Comparison of ENCODE assay signal across 8 cellular contexts in the genomic region with DNA sequence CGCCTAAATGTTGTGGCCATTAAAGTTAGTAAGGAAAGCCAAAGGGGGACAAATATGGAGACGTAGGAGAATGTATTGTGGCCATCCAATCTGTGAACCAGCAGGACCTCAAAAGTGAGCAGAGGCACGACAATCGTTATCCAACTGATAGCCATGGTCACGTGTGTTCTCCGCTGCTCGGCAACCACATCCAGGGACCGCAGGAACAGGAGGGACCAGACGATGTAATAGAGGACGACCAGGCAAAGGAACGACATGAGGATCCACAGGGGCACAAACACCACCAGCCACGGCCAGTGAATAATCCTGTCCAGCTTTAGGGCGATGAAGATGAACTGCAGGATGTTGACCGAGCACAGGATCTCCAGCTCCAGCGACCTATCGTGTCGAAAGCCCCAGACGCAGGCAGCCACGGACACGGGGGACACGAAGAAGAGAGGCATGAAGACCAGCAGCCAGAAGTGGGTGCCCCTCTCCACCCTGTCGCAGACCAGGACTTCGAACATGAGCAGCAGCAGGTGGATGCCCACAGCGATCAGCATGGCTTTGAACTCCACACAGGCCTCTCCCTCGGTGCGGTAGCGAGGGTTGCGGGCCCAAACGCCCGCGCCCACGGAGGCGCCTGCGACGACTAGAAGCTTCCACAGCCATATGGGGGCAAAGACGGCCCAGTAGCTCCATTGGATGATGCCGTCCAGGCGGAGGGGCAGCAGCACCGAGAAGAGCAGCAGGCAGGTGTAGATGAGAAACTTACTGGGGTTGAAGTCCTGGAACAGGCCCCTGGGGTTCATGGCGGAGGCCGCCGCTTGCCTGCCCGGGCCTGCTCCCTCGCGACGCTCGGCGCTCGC. TPM values are rescaled to one million over a fixed set of nuclear protein-coding genes. Genes with fewer than 3 reads are reported as not detected.
DNase-seq lines count a peak whose midpoint lies in the region; ATAC-seq, FAIRE-seq and TF ChIP-seq lines count a peak whose summit lies in the region.

No MANE protein-coding gene starts in this region.

- H2BK15ac ChIP-seq in H1 (ENCODE audit: low read length) = no peak overlapping the region

- CTCF ChIA-PET in H1 (lab: Charles Lee; ENCODE audit: partially characterized antibody) = no interaction called here

- no peak overlapping the region for H3K14ac ChIP-seq in H1 (ENCODE audit: insufficient read length)

- POLR2A ChIA-PET in H1 (lab: Charles Lee; ENCODE audit: partially characterized antibody) = interaction anchor here (1.0 to 1.2 kb wide), 3 partner anchors 12 to 25 kb away, joined by 3 read pairs; no protein-coding TSS in a partner anchor

- TF ChIP-seq CTCF in NB4 (IDR thresholded peaks at IDR 0.05; ENCODE audit: low read depth, low read length) (no peak), H1 (IDR thresholded peaks at IDR 0.05; ENCODE audit: control extremely low read depth in 1 of 3, insufficient read depth in 1 of 3, low read depth in 1 of 3, low read length in 3 of 3) (no peak), neural cell (IDR thresholded peaks at IDR 0.05; ENCODE audit: poor library complexity, severe bottlenecking) (no peak)

- H3K79me2 ChIP-seq in H1 (ENCODE audit: control insufficient read depth in 1 of 2, insufficient read depth in 2 of 2, low read length in 2 of 2) (peaks cover 0 to 2% of the 10 kb centered on the region in 2 experiments; a peak in 1 of 4 replicates), neural cell (replicated peaks; ENCODE audit: insufficient read depth, low read length) (no peaks in the 10 kb centered on the region)

- peak overlapping the region; percentile 96 for H3K27ac ChIP-seq in BLaER1
- H3K27ac ChIP-seq in H1 (ENCODE audit: low read depth, low read length) = 0 out of 2 replicates have a peak overlapping the region, but pooled peaks have one; percentile 65
- no peak overlapping the region for H3K27ac ChIP-seq in neural cell (ENCODE audit: low read length)

- TF ChIP-seq EP300 in H1 (IDR thresholded peaks at IDR 0.05; ENCODE audit: borderline replicate concordance in 1 of 2, low read depth in 2 of 2, low read length in 2 of 2) (no peak), neural cell (conservative IDR thresholded peaks at IDR 0.05; ENCODE audit: poor library complexity, severe bottlenecking) (no peak)

- H3K9me3 ChIP-seq in BLaER1 = peaks cover 46% of the 10 kb centered on the region
- H3K9me3 ChIP-seq in H1 (ENCODE audit: insufficient read depth in 2 of 2, low read depth in 1 of 2, low read length in 1 of 2) = peaks cover 7 to 9% of the 10 kb centered on the region in 2 experiments
- no peaks in the 10 kb centered on the region for H3K9me3 ChIP-seq in neural cell (ENCODE audit: low read length)

- H3K27me3 ChIP-seq in BLaER1 (no peaks in the 10 kb centered on the region), H1 (replicated peaks in 1 of 4; ENCODE audit: control insufficient read depth in 3 of 4, extremely low read depth in 1 of 4, insufficient read depth in 3 of 4, low read length in 3 of 4) (peaks cover 13 to 38% (median 29%) of the 10 kb centered on the region in 4 experiments), neural cell (ENCODE audit: insufficient read depth, low read depth, low read length) (no peaks in the 10 kb centered on the region)

- no peaks in the 10 kb centered on the region for H3K9me2 ChIP-seq in neural cell (ENCODE audit: insufficient read depth, low read length)

- FAIRE-seq in H1 (lab: Jason Lieb, UNC) = no peak

- H3K4ac ChIP-seq in H1 (replicated peaks; ENCODE audit: insufficient read length, low read depth, low read length) = no peak overlapping the region

- WGBS in H1 (ENCODE audit: extremely low coverage in 1 of 2, insufficient coverage in 1 of 2, insufficient read length in 1 of 2, insufficient replicate concordance in 2 of 2, low coverage in 1 of 2, low lambda C conversion rate in 2 of 2, missing lambda C conversion rate in 1 of 2), 2 experiments = 90% methylated on average over 39 of the region's 49 CpGs; no CpG with 5 or more reads in 1 of the 2 experiments

- H3K18ac ChIP-seq in H1 (ENCODE audit: extremely low read depth, low read length) = no peak overlapping the region

- H3K56ac ChIP-seq in H1 (replicated peaks; ENCODE audit: insufficient read length, low read depth, low read length) = no peak overlapping the region

- TF ChIP-seq RAD21 in H1 (IDR thresholded peaks at IDR 0.05 in 1 of 2, conservative IDR thresholded peaks at IDR 0.05 in 1 of 2; ENCODE audit: low read depth in 2 of 2, low read length in 2 of 2) (no peak), neural cell (conservative IDR thresholded peaks at IDR 0.05) (no peak)

- H3K23me2 ChIP-seq in H1 (ENCODE audit: low read depth, low read length) = peaks cover 3% of the 10 kb centered on the region; the same call in 1 of the 2 replicates

- H3K9ac ChIP-seq in BLaER1 (peak overlapping the region; percentile 89), H1 (replicated peaks in 1 of 4; ENCODE audit: extremely low read depth in 1 of 4, low read depth in 3 of 4, low read length in 3 of 4) (no peak overlapping the region), neural cell (ENCODE audit: low read length) (peak overlapping the region; percentile 72)

- H2BK5ac ChIP-seq in H1 (ENCODE audit: low read depth, low read length) = no peak overlapping the region

- H3K36me3 ChIP-seq in BLaER1 (peaks cover 50% of the 10 kb centered on the region), H1 (ENCODE audit: control insufficient read depth in 2 of 4, insufficient read depth in 4 of 4, low read length in 3 of 4) (peaks cover 0 to 6% (median 0%) of the 10 kb centered on the region in 4 experiments; a peak in 3 of 8 replicates), neural cell (ENCODE audit: insufficient read depth, low read length) (no peaks in the 10 kb centered on the region)

- H2AFZ ChIP-seq in H1 (ENCODE audit: low read length) (peak overlapping the region; percentile 35; the same call in 1 of the 2 replicates), neural cell (ENCODE audit: low read depth, low read length) (peak overlapping the region; percentile 65)

- H2AK5ac ChIP-seq in H1 (ENCODE audit: low read depth, low read length) = peak overlapping the region; percentile 67; the same call in 1 of the 2 replicates

- ATAC-seq in GM18873 (IDR thresholded peaks at IDR 0.05; ENCODE audit: low FRiP score, unreplicated experiment) (no peak), HG03280 (IDR thresholded peaks at IDR 0.05; ENCODE audit: unreplicated experiment) (no peak)

- H4K91ac ChIP-seq in H1 (replicated peaks; ENCODE audit: insufficient read length, low read length) = no peak overlapping the region

- no peak overlapping the region for H2BK20ac ChIP-seq in H1 (ENCODE audit: low read length)

- H2BK120ac ChIP-seq in H1 (replicated peaks; ENCODE audit: low read depth, low read length) = no peak overlapping the region

- TF ChIP-seq POLR2A in NB4 (IDR thresholded peaks at IDR 0.05; ENCODE audit: extremely low read depth, insufficient read length) = no peak
- no peak for TF ChIP-seq POLR2A in H1 (IDR thresholded peaks at IDR 0.05; ENCODE audit: control extremely low read depth in 1 of 2, low read depth in 2 of 2, low read length in 2 of 2)

- H3K4me3 ChIP-seq in BLaER1 (peak overlapping the region; percentile 77), NB4 (ENCODE audit: low read depth, low read length) (peak overlapping the region; percentile 47), H1 (ENCODE audit: extremely low read depth in 1 of 4, insufficient read depth in 2 of 4, low read depth in 3 of 4, low read length in 4 of 4) (peak overlapping the region; percentile 49 to 78 (median 52); a peak in 5 of 8 replicates), neural cell (ENCODE audit: low read length) (peak overlapping the region; percentile 80)

- peak overlapping the region; percentile 99 for H3K4me2 ChIP-seq in BLaER1
- peak overlapping the region; percentile 67 to 76 for H3K4me2 ChIP-seq in H1 (ENCODE audit: insufficient read depth in 1 of 2, low read depth in 2 of 2, low read length in 2 of 2)
- no peak overlapping the region for H3K4me2 ChIP-seq in neural cell (ENCODE audit: low read length)

- no peak for DNase-seq in NB4 (ENCODE audit: low read depth)
- DNase-seq in H1 (ENCODE audit: low read depth in 1 of 2, low spot score in 2 of 2) = no peak
- no peak for DNase-seq in NCI-H345 treated with DMSO at 0.1 percent for 48 hours (lab: John Stamatoyannopoulos, UW; ENCODE audit: unreplicated experiment)
- no peak for DNase-seq in GM03348 (ENCODE audit: low spot score)

- no peaks in the 10 kb centered on the region for H3K79me1 ChIP-seq in H1 (ENCODE audit: low read depth, low read length)

- H3F3A ChIP-seq in neural cell (ENCODE audit: insufficient read depth, low read length, poor library complexity, severe bottlenecking) = no peaks in the 10 kb centered on the region

- H3K23ac ChIP-seq in H1 (ENCODE audit: insufficient read length) = no peak overlapping the region

- peak overlapping the region; percentile 96 for H4K8ac ChIP-seq in H1 (ENCODE audit: extremely low read depth, insufficient read depth, low read length)

- peaks cover 18% of the 10 kb centered on the region; the same call in 1 of the 2 replicates for H4K20me1 ChIP-seq in BLaER1
- H4K20me1 ChIP-seq in H1 (replicated peaks in 1 of 2; ENCODE audit: control insufficient read depth in 1 of 2, insufficient read depth in 2 of 2, low read length in 2 of 2) = peaks cover 3 to 5% of the 10 kb centered on the region in 2 experiments
- H4K20me1 ChIP-seq in neural cell (ENCODE audit: insufficient read depth) = no peaks in the 10 kb centered on the region

- H3K4me1 ChIP-seq in BLaER1 (peaks cover 60% of the 10 kb centered on the region), H1 (replicated peaks in 1 of 4; ENCODE audit: control insufficient read depth in 3 of 4, insufficient read depth in 4 of 4, low read length in 3 of 4) (peaks cover 0 to 7% (median 6%) of the 10 kb centered on the region in 4 experiments; a peak in 5 of 7 replicates)

- no peak overlapping the region for H2BK12ac ChIP-seq in H1 (ENCODE audit: low read depth, low read length)

- no peak overlapping the region for H4K5ac ChIP-seq in H1 (ENCODE audit: insufficient read length, low read depth, low read length)

RNA-seq across cellular contexts. Expression of a gene that starts 0.8 kb away (rescaled TPM):
- total RNA-seq in H1 (2021; fragmentation: NEBNext Ultra II Directional; extraction: Animal tissue kit (Norgen Biotek cat#: 25700)) = 12.5 and 13.5 TPM in 2 replicates
- polyA plus RNA-seq in H1 (2011; rRNA removed) = 14.0 and 18.0 TPM in 2 replicates
- polyA plus RNA-seq in H1 (2011; cell fraction: cytosol; rRNA removed) = 9.3 TPM
- 13.4 TPM for polyA plus RNA-seq in H1 (2011; cell fraction: nucleus; rRNA removed)
- polyA plus RNA-seq in H1 (2012, experiment 1 of 2) = 6.0 to 11.8 TPM (median 10.0 TPM) in 4 replicates
- polyA plus RNA-seq in H1 (2012, experiment 2 of 2) = 9.3 TPM
- polyA plus RNA-seq in H1 (2013, experiment 1 of 2) = 15.8 TPM
- 16.5 TPM for polyA plus RNA-seq in H1 (2013, experiment 2 of 2)
- polyA minus RNA-seq in H1 (2011; rRNA and poly(A)+ RNA removed) = 9.2 and 9.9 TPM in 2 replicates
- polyA minus RNA-seq in H1 (2011; cell fraction: cytosol; rRNA and poly(A)+ RNA removed) = 4.5 TPM
- 9.7 TPM for polyA minus RNA-seq in H1 (2011; cell fraction: nucleus; rRNA and poly(A)+ RNA removed)
- 4.4 and 5.7 TPM in 2 replicates for polyA plus RNA-seq in neural cell
- 10.3 and 13.4 TPM in 2 replicates for polyA minus RNA-seq in neural cell

RNA-seq across cellular contexts. Expression of a gene that starts 30.2 kb away (rescaled TPM):
- total RNA-seq in H1 (2021; fragmentation: NEBNext Ultra II Directional; extraction: Animal tissue kit (Norgen Biotek cat#: 25700)) = 16.6 and 18.2 TPM in 2 replicates
- polyA plus RNA-seq in H1 (2011; rRNA removed) = 8.9 and 12.0 TPM in 2 replicates
- 15.1 TPM for polyA plus RNA-seq in H1 (2011; cell fraction: cytosol; rRNA removed)
- polyA plus RNA-seq in H1 (2011; cell fraction: nucleus; rRNA removed) = 4.6 TPM
- polyA plus RNA-seq in H1 (2012, experiment 1 of 2) = 13.5 to 22.6 TPM (median 16.4 TPM) in 4 replicates
- 4.7 TPM for polyA plus RNA-seq in H1 (2012, experiment 2 of 2)
- 13.1 TPM for polyA plus RNA-seq in H1 (2013, experiment 1 of 2)
- 14.6 TPM for polyA plus RNA-seq in H1 (2013, experiment 2 of 2)
- polyA minus RNA-seq in H1 (2011; rRNA and poly(A)+ RNA removed) = 5.5 and 6.5 TPM in 2 replicates
- 5.9 TPM for polyA minus RNA-seq in H1 (2011; cell fraction: cytosol; rRNA and poly(A)+ RNA removed)
- 3.3 TPM for polyA minus RNA-seq in H1 (2011; cell fraction: nucleus; rRNA and poly(A)+ RNA removed)
- 46.0 and 50.6 TPM in 2 replicates for polyA plus RNA-seq in neural cell
- 35.3 and 39.8 TPM in 2 replicates for polyA minus RNA-seq in neural cell

Comparison
In these comparisons a context has a peak if more than half of its experiments do, and no peak if none do; other contexts are left out.
1. H3K9ac ChIP-seq: peak in BLaER1 (single experiment) and neural cell (single experiment); none in H1 (0 of 4).
2. Peak in every context shown above with its lines, with median percentiles within 50 percentile points of each other: H3K4me3 ChIP-seq.